ENCODE assay signal across 25 cellular contexts in genomic region chr4:176298664-176299063, GRCh38. TPM values are rescaled to one million over a fixed set of nuclear protein-coding genes. Genes with fewer than 3 reads are reported as not detected.
"Had no signal": no experiment of that assay in that cellular context is flagged by ENCODE, and none has a peak within 500 bp of the region (broad histone marks: within the 10 kb centered on the region; RNA-seq: fewer than 3 reads in every experiment).

No MANE protein-coding gene starts in this region.

- H3K4me2 ChIP-seq: KMS-11 had no signal

- H3K27ac ChIP-seq: HL-60, KMS-11, SJCRH30 had no signal

- ATAC-seq: K562, Panc1, PC-3, Right ventricle myocardium inferior, SK-N-SH treated with all-trans-retinoic acid at 6 μM for 48 hours had no signal

- H3K4me1 ChIP-seq: SJCRH30 had no signal

- H3K9me3 Mint-ChIP-seq: IgD-negative memory B cell had no signal

- H3K36me3 ChIP-seq: SJCRH30 had no signal

- DNase-seq: Kasumi-1, NCI-H1092, NCI-H1105 treated with DMSO at 0.1 percent for 48 hours, NCI-H1417 treated with DMSO at 0.1 percent for 48 hours, NCI-H146, NCI-H1694 treated with DMSO at 0.1 percent for 48 hours, NCI-H1930, NCI-H2081, NCI-H2107, NCI-H2227 treated with DMSO at 0.1 percent for 48 hours, NCI-H510A, NCI-H524 treated with DMSO at 0.1 percent for 48 hours, NCI-H69, NCI-H774, PC-3, SHP77 treated with DMSO at 0.1 percent for 48 hours, SJCRH30, T-helper 1 cell had no signal

- H3K36me3 Mint-ChIP-seq: IgD-negative memory B cell had no signal

- H3K27ac Mint-ChIP-seq: IgD-negative memory B cell had no signal

- H3K4me3 Mint-ChIP-seq: IgD-negative memory B cell had no signal

- H3K9me3 ChIP-seq: SJCRH30 had no signal

- H3K4me3 ChIP-seq: K562, SJCRH30 had no signal

- H3K4me1 Mint-ChIP-seq: IgD-negative memory B cell had no signal

- H3K27me3 ChIP-seq: SJCRH30 had no signal

RNA-seq across cellular contexts. Expression of gene ASB5, which starts 29.6 kb away (rescaled TPM):
- total RNA-seq: K562, PC-3 had no signal
